Comparison of ENCODE assay signal across 18 cellular contexts in the genomic region with DNA sequence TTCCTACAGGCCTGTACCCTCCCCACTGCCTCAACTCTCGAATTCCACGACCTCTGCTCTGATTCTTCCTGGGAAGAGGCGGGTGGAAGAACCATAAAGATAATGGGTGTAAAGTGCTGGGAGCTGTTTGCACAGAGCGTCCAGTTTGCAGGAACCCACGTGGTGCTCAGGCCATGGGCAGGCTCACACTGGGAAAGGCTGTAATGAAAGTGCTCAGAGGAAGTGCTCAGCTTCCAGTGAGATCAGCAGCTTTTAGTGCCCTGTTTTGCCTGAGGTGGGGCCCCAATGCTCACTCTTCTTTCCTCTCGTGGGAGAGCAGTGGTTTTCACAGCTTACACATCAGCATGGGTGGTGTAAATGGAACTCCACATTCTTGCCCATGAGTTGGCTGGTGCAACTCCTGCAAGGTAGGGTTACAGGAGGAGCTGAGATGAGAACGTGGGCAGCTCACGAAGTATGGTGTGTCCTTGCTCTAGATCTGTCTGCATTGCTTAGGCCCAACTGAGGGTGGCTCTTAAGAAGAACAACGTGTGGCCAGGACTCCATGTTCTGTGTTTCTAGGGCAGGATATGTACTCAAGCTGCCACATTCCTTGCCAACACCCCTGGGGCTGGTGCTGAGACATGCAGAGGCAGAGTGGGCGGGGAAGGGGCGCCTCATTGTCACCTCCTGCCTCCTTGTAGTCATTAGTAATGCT. TPM values are rescaled to one million over a fixed set of nuclear protein-coding genes. Genes with fewer than 3 reads are reported as not detected.
A peak's percentile ranks its signal among the peaks of the same experiment; 100 is the strongest.
DNase-seq lines count a peak whose midpoint lies in the region; ATAC-seq, FAIRE-seq and TF ChIP-seq lines count a peak whose summit lies in the region.
"Had no signal": no experiment of that assay in that cellular context is flagged by ENCODE, and none has a peak within 500 bp of the region (broad histone marks: within the 10 kb centered on the region; RNA-seq: fewer than 3 reads in every experiment).

No MANE protein-coding gene starts in this region.

- no peaks in the 10 kb centered on the region for H3K36me3 ChIP-seq in tibial nerve
- H3K36me3 ChIP-seq: BE2C had no signal

- H3K4me1 ChIP-seq in tibial nerve: peaks cover 0 to 13% (median 3%) of the 10 kb centered on the region in 4 donors

- H3K27me3 ChIP-seq in tibial nerve: peaks cover 0 to 44% of the 10 kb centered on the region in 2 donors
- H3K27me3 ChIP-seq: BE2C had no signal

- DNase-seq in activated CD8-positive, alpha-beta memory T cell treated with anti-CD3 and anti-CD28 coated beads for 24 hours: peak; percentile 51
- DNase-seq in activated CD8-positive, alpha-beta memory T cell treated with anti-CD3 and anti-CD28 coated beads, Interleukin-2, amount 50 U/mL, for 4 hours: no peak
- DNase-seq in NCI-H146 treated with DMSO at 0.1 percent for 48 hours (lab: John Stamatoyannopoulos, UW; ENCODE audit: unreplicated experiment) (peak; percentile 3), fibroblast of villous mesenchyme (ENCODE audit: low read depth) (peak; percentile 3), urothelium cell line (ENCODE audit: low spot score) (no peak), KG1 (lab: John Stamatoyannopoulos, UW) (no peak), tibial nerve (ENCODE audit: low spot score in 2 of 2) (no peak)
- DNase-seq: activated CD4-positive, CD25-positive, alpha-beta regulatory T cell treated with anti-CD3 and anti-CD28 coated beads, Interleukin-2, amount 50 U/mL, for 72 hours; activated gamma-delta T cell; BE2C; NCI-H526; SK-N-SH; stimulated activated CD4-positive, alpha-beta T cell treated with anti-CD3 and anti-CD28 coated beads, Interleukin-15, amount 100 ng/mL, for 24 hours; stimulated activated CD8-positive, alpha-beta memory T cell treated with anti-CD3 and anti-CD28 coated beads, Interleukin-4, amount 100 ng/mL, for 48 hours had no signal

- ATAC-seq in activated CD4-positive, CD25-positive, alpha-beta regulatory T cell treated with anti-CD3 and anti-CD28 coated beads, Interleukin-2, amount 50 U/mL, for 24 hours: no peak

- TF ChIP-seq CTCF in fibroblast of villous mesenchyme (IDR thresholded peaks at IDR 0.05; ENCODE audit: insufficient read depth, low read depth, low read length): no peak
- no peak for TF ChIP-seq CTCF in tibial nerve (IDR thresholded peaks at IDR 0.05)

- no peak overlapping the region for H3K27ac ChIP-seq in tibial nerve
- H3K27ac ChIP-seq: parathyroid adenoma had no signal

- H3K4me3 ChIP-seq in fibroblast of villous mesenchyme (ENCODE audit: low read depth, low read length) (no peak overlapping the region), tibial nerve (no peak overlapping the region)
- H3K4me3 ChIP-seq: lung had no signal

- no peak for TF ChIP-seq EP300 in tibial nerve (IDR thresholded peaks at IDR 0.05)

- no peaks in the 10 kb centered on the region for H3K9me3 ChIP-seq in tibial nerve
- H3K9me3 ChIP-seq: BE2C, SK-N-SH had no signal

- peak; percentile 62 for FAIRE-seq in urothelium cell line (lab: Jason Lieb, UNC)
- FAIRE-seq: endometrium had no signal

- WGBS in tibial nerve, 2 donors: 41 to 44% methylated on average over 11 of the region's 11 CpGs

- no peak for TF ChIP-seq POLR2A in tibial nerve (IDR thresholded peaks at IDR 0.05)

RNA-seq across cellular contexts. Expression of gene TMEM63C, which starts 2.9 kb away (rescaled TPM):
- total RNA-seq in fibroblast of villous mesenchyme: under 0.01 TPM in 1 of 2 replicates, not detected in the other
- total RNA-seq in tibial nerve: not detected

RNA-seq across cellular contexts. Expression of gene ZDHHC22, which starts 43.0 kb away (rescaled TPM):
- total RNA-seq in fibroblast of villous mesenchyme: not detected in 2 replicates
- not detected for total RNA-seq in tibial nerve
- total RNA-seq: lung had no signal

Comparison
In these comparisons a context has a peak if more than half of its experiments do, and no peak if none do; other contexts are left out.
1. DNase-seq: peak in activated CD8-positive, alpha-beta memory T cell treated with anti-CD3 and anti-CD28 coated beads for 24 hours (single experiment), NCI-H146 treated with DMSO at 0.1 percent for 48 hours (single experiment) and fibroblast of villous mesenchyme (single experiment); none in activated CD8-positive, alpha-beta memory T cell treated with anti-CD3 and anti-CD28 coated beads, Interleukin-2, amount 50 U/mL, for 4 hours (single experiment), urothelium cell line (single experiment), KG1 (single experiment) and tibial nerve (0 of 2).